Comparison of ENCODE assay signal across 1 cellular context in the genomic region with DNA sequence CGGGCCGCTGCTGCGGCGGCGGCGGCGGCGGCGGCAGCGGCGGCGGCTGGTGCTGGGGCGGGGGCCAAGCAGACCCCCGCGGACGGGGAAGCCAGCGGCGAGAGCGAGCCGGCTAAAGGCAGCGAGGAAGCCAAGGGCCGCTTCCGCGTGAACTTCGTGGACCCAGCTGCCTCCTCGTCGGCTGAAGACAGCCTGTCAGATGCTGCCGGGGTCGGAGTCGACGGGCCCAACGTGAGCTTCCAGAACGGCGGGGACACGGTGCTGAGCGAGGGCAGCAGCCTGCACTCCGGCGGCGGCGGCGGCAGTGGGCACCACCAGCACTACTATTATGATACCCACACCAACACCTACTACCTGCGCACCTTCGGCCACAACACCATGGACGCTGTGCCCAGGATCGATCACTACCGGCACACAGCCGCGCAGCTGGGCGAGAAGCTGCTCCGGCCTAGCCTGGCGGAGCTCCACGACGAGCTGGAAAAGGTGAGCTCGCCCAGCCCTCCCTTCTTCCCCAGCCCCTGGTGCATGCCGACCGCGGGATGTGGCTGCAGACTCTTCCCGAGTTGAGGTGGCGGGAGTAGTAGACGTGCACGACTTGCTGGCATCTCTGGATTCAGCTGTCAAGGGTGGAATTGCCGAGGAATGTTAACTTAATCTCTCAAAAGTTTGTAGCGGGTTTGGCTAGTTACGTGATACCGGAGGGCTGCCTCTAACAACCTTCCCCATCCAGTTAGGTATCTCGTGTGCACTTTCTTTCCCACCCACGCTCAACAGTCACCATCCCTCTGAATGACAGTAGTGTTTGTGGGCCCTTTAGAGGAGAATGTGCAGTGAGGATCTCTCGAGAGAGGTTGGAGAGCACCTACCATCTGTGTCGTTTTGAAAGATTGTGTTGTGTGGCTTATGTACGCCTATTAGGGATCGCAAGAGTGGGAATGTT.
TF ChIP-seq lines count a peak whose summit lies in the region.

No MANE protein-coding gene starts in this region.

TF ChIP-seq in GM12878, 131 proteins besides CTCF, POLR2A, EP300 and RAD21 (continued from another document):
- no peak for TF ChIP-seq ZNF217 (IDR thresholded peaks at IDR 0.05)
- TF ChIP-seq BHLHE40 (IDR thresholded peaks at IDR 0.05; ENCODE audit: borderline replicate concordance in 1 of 2, low read depth in 2 of 2, low read length in 1 of 2) = no peak
- TF ChIP-seq SREBF2 (IDR thresholded peaks at IDR 0.05; ENCODE audit: low read length) = no peak
- TF ChIP-seq POLR2AphosphoS5 (IDR thresholded peaks at IDR 0.05; ENCODE audit: low read length) = no peak
- TF ChIP-seq CUX1 (IDR thresholded peaks at IDR 0.05; ENCODE audit: insufficient replicate concordance, low read depth, low read length) = no peak
- peak; percentile 36; the same call in 1 of the 2 replicates for TF ChIP-seq NKRF (conservative IDR thresholded peaks at IDR 0.05)
- TF ChIP-seq TCF7 (IDR thresholded peaks at IDR 0.05; ENCODE audit: borderline replicate concordance) = no peak
- no peak for TF ChIP-seq SMAD5 (IDR thresholded peaks at IDR 0.05; ENCODE audit: low read depth)
- TF ChIP-seq MTA2 (IDR thresholded peaks at IDR 0.05; ENCODE audit: low read depth) = no peak
- TF ChIP-seq RFX5 (IDR thresholded peaks at IDR 0.05; ENCODE audit: low read depth, low read length) = no peak
- TF ChIP-seq CREB1 (IDR thresholded peaks at IDR 0.05; ENCODE audit: low read depth) = no peak
- TF ChIP-seq EED (IDR thresholded peaks at IDR 0.05; ENCODE audit: low read depth) = peak; percentile 27; the same call in 1 of the 2 replicates
- TF ChIP-seq SREBF1 (IDR thresholded peaks at IDR 0.05; ENCODE audit: low read length) = no peak
- TF ChIP-seq POLR2AphosphoS2 (IDR thresholded peaks at IDR 0.05; ENCODE audit: low read depth, low read length) = no peak
- no peak for TF ChIP-seq CBX5 (IDR thresholded peaks at IDR 0.05; ENCODE audit: low read depth)
- no peak for TF ChIP-seq SPI1 (IDR thresholded peaks at IDR 0.05; ENCODE audit: borderline replicate concordance, insufficient read depth, low read depth, low read length)
- no peak for TF ChIP-seq CHD4 (IDR thresholded peaks at IDR 0.05)
- TF ChIP-seq PAX5 (IDR thresholded peaks at IDR 0.05; ENCODE audit: borderline replicate concordance, low read depth, low read length) = no peak
- 0 out of 2 replicates have a peak, but pooled peaks have one; percentile 72 for TF ChIP-seq WRNIP1 (IDR thresholded peaks at IDR 0.05; ENCODE audit: borderline replicate concordance, low read depth, low read length)
- no peak for TF ChIP-seq ZZZ3 (IDR thresholded peaks at IDR 0.05; ENCODE audit: control insufficient read depth, insufficient read length, low read depth)
- peak; percentile 67; the same call in 1 of the 2 replicates for TF ChIP-seq MXI1 (IDR thresholded peaks at IDR 0.05; ENCODE audit: low read depth, low read length)
- TF ChIP-seq KAT2A (conservative IDR thresholded peaks at IDR 0.05; ENCODE audit: control insufficient read depth, low read depth, low read length) = no peak
- 0 out of 4 replicates have a peak, but pooled peaks of 1 of the 2 experiments have one; percentile 15 for TF ChIP-seq IKZF2 (IDR thresholded peaks at IDR 0.05)
- TF ChIP-seq E4F1 (IDR thresholded peaks at IDR 0.05; ENCODE audit: borderline replicate concordance, partially characterized antibody) = no peak
- no peak for TF ChIP-seq HDAC6 (IDR thresholded peaks at IDR 0.05; ENCODE audit: unreplicated experiment)
- no peak; the same call in 1 of the 2 replicates for TF ChIP-seq GATAD2B (conservative IDR thresholded peaks at IDR 0.05; ENCODE audit: low read depth)
- TF ChIP-seq HCFC1 (IDR thresholded peaks at IDR 0.05; ENCODE audit: low read length) = no peak
- TF ChIP-seq PKNOX1 (IDR thresholded peaks at IDR 0.05) = peak; percentile 58; the same call in 1 of the 2 replicates
- no peak for TF ChIP-seq NRF1 (conservative IDR thresholded peaks at IDR 0.05; ENCODE audit: low read depth, low read length)
- TF ChIP-seq LARP7 (IDR thresholded peaks at IDR 0.05) = 0 out of 2 replicates have a peak, but pooled peaks have one; percentile 1
- no peak for TF ChIP-seq TBL1XR1 (IDR thresholded peaks at IDR 0.05; ENCODE audit: low read depth, low read length)
- TF ChIP-seq SIN3A (IDR thresholded peaks at IDR 0.05; ENCODE audit: low read depth, low read length) = peak; percentile 78; the same call in 1 of the 2 replicates
- no peak for TF ChIP-seq ZNF274 (IDR thresholded peaks at IDR 0.05; ENCODE audit: insufficient read depth, insufficient read length)
